In genomic region chr1:44100183-44100582, GRCh38 we compare ENCODE assay signal across 31 cellular contexts. TPM values are rescaled to one million over a fixed set of nuclear protein-coding genes. Genes with fewer than 3 reads are reported as not detected.
"Had no signal": no experiment of that assay in that cellular context is flagged by ENCODE, and none has a peak within 500 bp of the region (broad histone marks: within the 10 kb centered on the region; RNA-seq: fewer than 3 reads in every experiment).

No MANE protein-coding gene starts in this region.

- H3K27ac ChIP-seq: stomach, suprapubic skin, testis, thoracic aorta, thyroid gland, tibial artery, tibial nerve, transverse colon, upper lobe of left lung, upper lobe of right lung, uterus, vagina had no signal

- H3K4me3 ChIP-seq: stomach, suprapubic skin, testis, thoracic aorta, thyroid gland, tibial artery, tibial nerve, transverse colon, upper lobe of left lung, upper lobe of right lung, uterus, vagina had no signal

- ATAC-seq: stimulated activated effector memory CD8-positive, alpha-beta T cell treated with anti-CD3 and anti-CD28 coated beads, Interleukin-12 subunit alpha, Interleukin-12 subunit beta, amount 100 ng/mL, for 72 hours; stimulated activated memory B cell treated with anti-CD40 and anti-IgM and Interleukin-4, amounts not matched to agents 10 μg/mL and 1 μg/mL and 100 μg/mL, for 72 hours; stimulated activated naive B cell treated with anti-CD40 and anti-IgM and Interleukin-4, amounts not matched to agents 10 μg/mL and 1 μg/mL and 100 μg/mL, for 72 hours; stimulated activated naive CD8-positive, alpha-beta T cell treated with anti-CD3 and anti-CD28 coated beads, Interleukin-15, amount 100 ng/mL, for 72 hours; stimulated activated naive CD8-positive, alpha-beta T cell treated with anti-CD3 and anti-CD28 coated beads, Interleukin-15, Interleukin-2, amounts not matched to agents 100 U/mL and 50 U/mL, for 24 hours; upper lobe of right lung had no signal

- H3K27me3 ChIP-seq: testis, thyroid gland, tibial artery, tibial nerve, upper lobe of left lung, upper lobe of right lung, uterus, vagina had no signal

- H3K36me3 ChIP-seq: stomach, suprapubic skin, thoracic aorta, thyroid gland, tibial artery, tibial nerve, transverse colon, upper lobe of left lung, upper lobe of right lung, uterus, vagina had no signal

- H3K9me3 ChIP-seq: stomach, suprapubic skin, testis, thyroid gland, tibial artery, transverse colon, upper lobe of left lung, upper lobe of right lung, uterus, vagina had no signal

- FAIRE-seq: urothelium cell line had no signal

- DNase-seq: stimulated activated CD4-positive, alpha-beta T cell treated with anti-CD3 and anti-CD28 coated beads, Interleukin-2, amount 100 ng/mL, for 48 hours; stimulated activated CD4-positive, alpha-beta T cell treated with anti-CD3 and anti-CD28 coated beads, Interleukin-4, amount 100 ng/mL, for 1 hour; stimulated activated CD4-positive, alpha-beta T cell treated with anti-CD3 and anti-CD28 coated beads, Interleukin-4, amount 100 ng/mL, for 24 hours; stimulated activated CD4-positive, alpha-beta T cell treated with anti-CD3 and anti-CD28 coated beads, Interleukin-4, amount 100 ng/mL, for 4 hours; stimulated activated CD8-positive, alpha-beta memory T cell treated with anti-CD3 and anti-CD28 coated beads, Interleukin-4, amount 100 ng/mL, for 48 hours; stimulated activated naive B cell treated with anti-CD40 and anti-IgM and Interleukin-4, amounts not matched to agents 10 μg/mL and 1 μg/mL and 100 μg/mL, for 72 hours; stimulated activated naive CD4-positive, alpha-beta T cell; stimulated activated naive CD4-positive, alpha-beta T cell treated with Interleukin-2 at 50 U/mL for 16 hours; stimulated activated naive CD8-positive, alpha-beta T cell treated with anti-CD3 and anti-CD28 coated beads, Interleukin-15, amount 100 ng/mL, for 72 hours; stimulated activated naive CD8-positive, alpha-beta T cell treated with anti-CD3 and anti-CD28 coated beads, Interleukin-15, Interleukin-2, amounts not matched to agents 100 U/mL and 50 U/mL, for 24 hours; stomach; substantia nigra; testis; thyroid gland; tibial artery; transverse colon; trophoblast cell; upper lobe of left lung; upper lobe of right lung; uterus had no signal

- H3K4me1 ChIP-seq: stomach, suprapubic skin, testis, thyroid gland, tibial artery, tibial nerve, transverse colon, upper lobe of left lung, upper lobe of right lung, uterus, vagina had no signal

RNA-seq across cellular contexts. Expression of gene KLF17, which starts 18.4 kb away (rescaled TPM):
- total RNA-seq: stomach, subcutaneous adipose tissue, suprapubic skin, thyroid gland, tibial nerve, transverse colon, ureter had no signal

RNA-seq across cellular contexts. Expression of gene KLF18, which starts 41.2 kb away (rescaled TPM):
- total RNA-seq: stomach, subcutaneous adipose tissue, suprapubic skin, temporal lobe, thoracic aorta, thyroid gland, tibial nerve, transverse colon, upper lobe of left lung, upper lobe of right lung, ureter, urinary bladder, uterus, vagina had no signal
- polyA plus RNA-seq: stomach, urinary bladder had no signal
